Comparison of ENCODE assay signal across 8 cellular contexts in genomic region chr1:154272217-154272998, GRCh38. TPM values are rescaled to one million over a fixed set of nuclear protein-coding genes. Genes with fewer than 3 reads are reported as not detected.
DNase-seq lines count a peak whose midpoint lies in the region; TF ChIP-seq lines count a peak whose summit lies in the region.

TSS of gene HAX1 (plus strand) at chr1:154272629. CDS start at chr1:154272724, 95 bp downstream.

- H3K4me3 Mint-ChIP-seq in neural progenitor cell = peak within 1 kb of the TSS; percentile 99

- no peaks in the 10 kb centered on the region for H3K9me3 Mint-ChIP-seq in neural progenitor cell

- H3K4me1 Mint-ChIP-seq in neural progenitor cell = peaks cover 22% of the 10 kb centered on the region

- H3K36me3 Mint-ChIP-seq in neural progenitor cell = peaks cover 7% of the 10 kb centered on the region

- H3K36me3 ChIP-seq in H7 (replicated peaks; ENCODE audit: control insufficient read depth, insufficient read depth, low read length) (peaks cover 15% of the 10 kb centered on the region), neural progenitor cell (no peaks in the 10 kb centered on the region), subcutaneous abdominal adipose tissue (ENCODE audit: control insufficient read depth in 5 of 5, insufficient read depth in 5 of 5, low read length in 5 of 5) (peaks cover 13 to 53% (median 41%) of the 10 kb centered on the region in 5 donors)

- no peaks in the 10 kb centered on the region for H4K20me1 ChIP-seq in neural progenitor cell (ENCODE audit: low read depth)

- in situ Hi-C loops in G401 (cut with HindIII; ENCODE audit: low sequenced_read_pairs) = no loop called here

- H3K9me3 ChIP-seq in neural progenitor cell (ENCODE audit: low read depth) = no peaks in the 10 kb centered on the region
- H3K9me3 ChIP-seq in subcutaneous abdominal adipose tissue (ENCODE audit: control insufficient read depth in 5 of 5, low read length in 5 of 5) = no peaks in the 10 kb centered on the region

- peaks cover 23% of the 10 kb centered on the region for H3F3A ChIP-seq in neural progenitor cell (ENCODE audit: low read depth)

- peak within 1 kb of the TSS; percentile 90 for H2AFZ ChIP-seq in neural progenitor cell (replicated peaks)

- peaks cover 9% of the 10 kb centered on the region for H3K27me3 Mint-ChIP-seq in neural progenitor cell (ENCODE audit: insufficient read depth, low read depth)

- H3K4me1 ChIP-seq in neural progenitor cell (no peaks in the 10 kb centered on the region), subcutaneous abdominal adipose tissue (ENCODE audit: control insufficient read depth in 5 of 5, insufficient read depth in 5 of 5, low read length in 5 of 5) (peaks cover 5 to 22% (median 18%) of the 10 kb centered on the region in 5 donors)

- H3K79me2 ChIP-seq in neural progenitor cell (ENCODE audit: low read depth) = peaks cover 11% of the 10 kb centered on the region

- H3K4me3 ChIP-seq in H7 (ENCODE audit: insufficient read depth, low read depth, low read length) = peak within 1 kb of the TSS; percentile 83
- peak within 1 kb of the TSS; percentile 77 to 83 for H3K4me3 ChIP-seq in foreskin fibroblast (ENCODE audit: low read depth in 1 of 2, low read length in 2 of 2)
- H3K4me3 ChIP-seq in neural progenitor cell = peak within 1 kb of the TSS; percentile 94
- peak within 1 kb of the TSS; percentile 87 to 96 (median 93) for H3K4me3 ChIP-seq in subcutaneous abdominal adipose tissue (ENCODE audit: low read depth in 1 of 5, low read length in 5 of 5)

- peak within 1 kb of the TSS; percentile 84 for H3K4me2 ChIP-seq in neural progenitor cell

- H3K9ac ChIP-seq in neural progenitor cell = peak within 1 kb of the TSS; percentile 40
- peak within 1 kb of the TSS; percentile 86 to 93 (median 91) for H3K9ac ChIP-seq in subcutaneous abdominal adipose tissue (ENCODE audit: low read length in 5 of 5)

- H3K27ac ChIP-seq in neural progenitor cell (peak within 1 kb of the TSS; percentile 58), subcutaneous abdominal adipose tissue (ENCODE audit: low read depth, low read length) (peak within 1 kb of the TSS; percentile 87)

- H3K27me3 ChIP-seq in H7 (ENCODE audit: control insufficient read depth, insufficient read depth, low read length) (no peaks in the 10 kb centered on the region), neural progenitor cell (no peaks in the 10 kb centered on the region), subcutaneous abdominal adipose tissue (ENCODE audit: control insufficient read depth in 5 of 5, insufficient read depth in 4 of 5, low read length in 5 of 5) (no peaks in the 10 kb centered on the region)

- DNase-seq in G401 (ENCODE audit: low spot score) (peak; percentile 94), H7 (peak; percentile 90), M059J (ENCODE audit: low read depth) (peak; percentile 98), SHP77 treated with DMSO at 0.1 percent for 48 hours (lab: John Stamatoyannopoulos, UW) (peak; percentile 91), activated gamma-delta T cell (lab: John Stamatoyannopoulos, UW) (peak; percentile 71), foreskin fibroblast (peak; percentile 92 to 97), neural progenitor cell (ENCODE audit: low spot score) (peak; percentile 92)

- peak within 1 kb of the TSS; percentile 95 for H3K27ac Mint-ChIP-seq in neural progenitor cell

- TF ChIP-seq CTCF in foreskin fibroblast (IDR thresholded peaks at IDR 0.05; ENCODE audit: low read depth, low read length) = peak; percentile 71
- TF ChIP-seq CTCF in neural progenitor cell (IDR thresholded peaks at IDR 0.05) = peak; percentile 89

RNA-seq across cellular contexts. Expression of gene HAX1, which starts in this region (rescaled TPM):
- 63.8 and 85.6 TPM in 2 replicates for total RNA-seq in G401 (2014; rRNA removed; shearing (Covaris generic))
- 147 and 188 TPM in 2 replicates for total RNA-seq in H7 (2014; rRNA removed; shearing (Covaris generic))
- 92.3 and 123 TPM in 2 replicates for total RNA-seq in M059J (2014; rRNA removed; shearing (Covaris generic))
- 57.9 and 65.9 TPM in 2 replicates for total RNA-seq in neural progenitor cell (ENCODE audit: low replicate concordance)

Comparison
In these comparisons a context has a peak if more than half of its experiments do, and no peak if none do; other contexts are left out.
1. Peak in every context shown above with its lines: DNase-seq, H3K4me3 ChIP-seq and H3K27ac ChIP-seq.